In the genomic region with DNA sequence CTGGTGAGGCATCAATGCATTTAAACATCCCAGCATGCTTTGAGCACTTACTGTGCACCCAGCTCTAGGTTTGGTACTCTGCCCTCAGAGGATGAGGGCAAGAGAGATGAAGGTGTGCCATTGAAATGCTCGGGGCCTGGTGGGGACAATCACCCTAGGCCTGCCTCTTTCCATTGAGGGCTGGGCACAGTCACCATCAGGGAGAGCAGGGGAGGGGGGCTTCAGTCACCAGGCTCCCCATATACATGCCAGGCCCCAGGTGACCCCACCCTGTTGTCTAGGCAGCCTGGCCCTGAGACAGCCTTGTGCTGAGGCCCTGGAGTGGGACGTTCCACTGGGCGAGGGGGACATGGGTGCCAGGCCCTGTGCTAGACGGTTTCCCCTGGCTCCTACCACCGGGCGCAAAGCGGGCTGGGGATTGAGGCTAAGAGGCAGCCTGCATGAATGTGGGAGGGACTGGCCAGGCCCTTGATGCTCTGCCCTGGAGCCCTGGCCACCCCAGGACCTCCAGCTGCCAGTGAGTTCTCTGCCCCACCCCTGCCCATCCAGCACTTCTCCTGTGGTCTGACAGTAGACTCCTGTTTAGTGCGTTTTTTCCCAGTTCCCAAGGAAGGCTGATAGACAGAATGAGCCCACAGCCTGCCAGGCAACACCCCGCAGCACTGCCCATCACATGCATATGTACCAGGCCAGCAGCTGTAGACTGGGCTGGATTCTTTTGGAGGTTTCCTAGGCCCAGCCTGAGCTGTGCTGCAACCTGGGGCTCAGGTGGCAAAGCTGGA, we compare ENCODE assay signal across 11 cellular contexts. TPM values are rescaled to one million over a fixed set of nuclear protein-coding genes. Genes with fewer than 3 reads are reported as not detected.
DNase-seq lines count a peak whose midpoint lies in the region; ATAC-seq and TF ChIP-seq lines count a peak whose summit lies in the region.
"Had no signal": no experiment of that assay in that cellular context is flagged by ENCODE, and none has a peak within 500 bp of the region (broad histone marks: within the 10 kb centered on the region; RNA-seq: fewer than 3 reads in every experiment).

No MANE protein-coding gene starts in this region.

- no peaks in the 10 kb centered on the region for H4K20me1 ChIP-seq in MM.1S (ENCODE audit: insufficient read depth, low read length)

- ATAC-seq in activated T-cell treated with anti-CD3 and anti-CD28 coated beads, Interleukin-2, amount 50 U/mL, for 72 hours (replicated peaks in 1 of 2): no peak
- ATAC-seq in mucosa of descending colon (no peak), GM21526 (IDR thresholded peaks at IDR 0.05; ENCODE audit: low FRiP score, unreplicated experiment) (no peak)
- ATAC-seq: HCT116 had no signal

- no peaks in the 10 kb centered on the region for H3K27me3 Mint-ChIP-seq in activated T-cell treated with anti-CD3 and anti-CD28 coated beads, Interleukin-2, amount 50 U/mL, for 72 hours (ENCODE audit: low read depth)

- H3K4me2 ChIP-seq in MM.1S (ENCODE audit: low read depth, low read length): no peak overlapping the region

- TF ChIP-seq POLR2A in vagina (IDR thresholded peaks at IDR 0.05): no peak

- H3K9me3 ChIP-seq in mucosa of descending colon: no peaks in the 10 kb centered on the region
- no peaks in the 10 kb centered on the region for H3K9me3 ChIP-seq in vagina
- H3K9me3 ChIP-seq in MM.1S (replicated peaks; ENCODE audit: insufficient read depth, low read length): no peaks in the 10 kb centered on the region

- H3K36me3 ChIP-seq in mucosa of descending colon (ENCODE audit: low read depth) (no peaks in the 10 kb centered on the region), vagina (peaks cover 0 to 22% of the 10 kb centered on the region in 2 donors), MM.1S (replicated peaks; ENCODE audit: insufficient read depth, low read length) (no peaks in the 10 kb centered on the region)

- peaks cover 17 to 29% of the 10 kb centered on the region in 2 donors for H3K36me3 Mint-ChIP-seq in activated T-cell treated with anti-CD3 and anti-CD28 coated beads, Interleukin-2, amount 50 U/mL, for 72 hours (ENCODE audit: insufficient read depth in 2 of 2)

- H3K27ac Mint-ChIP-seq in activated T-cell treated with anti-CD3 and anti-CD28 coated beads, Interleukin-2, amount 50 U/mL, for 72 hours: no peak overlapping the region

- H3K9me2 ChIP-seq in MM.1S (replicated peaks; ENCODE audit: insufficient read depth, low read length): no peaks in the 10 kb centered on the region

- DNase-seq in stimulated activated CD4-positive, alpha-beta T cell treated with anti-CD3 and anti-CD28 coated beads, Interleukin-1b, Interleukin-23, amount 100 ng/mL, for 48 hours: peak; percentile 2
- no peak for DNase-seq in stimulated activated CD4-positive, alpha-beta T cell treated with anti-CD3 and anti-CD28 coated beads, Interleukin-4, amount 100 ng/mL, for 24 hours
- DNase-seq in activated T-cell treated with anti-CD3 and anti-CD28 coated beads, Interleukin-2, amount 50 U/mL, for 72 hours: peak in 1 of 2 donors; percentile 1
- DNase-seq in mucosa of descending colon (peak in 2 of 3 donors; percentile 21 to 54), vagina (ENCODE audit: extremely low spot score in 2 of 2) (no peak), ACHN (no peak), MM.1S (no peak)
- DNase-seq: NCI-H510A had no signal

- H3K9me3 Mint-ChIP-seq in activated T-cell treated with anti-CD3 and anti-CD28 coated beads, Interleukin-2, amount 50 U/mL, for 72 hours: no peaks in the 10 kb centered on the region

- H3K4me3 ChIP-seq in mucosa of descending colon (no peak overlapping the region), vagina (no peak overlapping the region), MM.1S (ENCODE audit: low read length) (no peak overlapping the region)
- H3K4me3 ChIP-seq: SK-N-MC had no signal

- no peaks in the 10 kb centered on the region for H3K27me3 ChIP-seq in vagina
- H3K27me3 ChIP-seq in MM.1S (replicated peaks; ENCODE audit: insufficient read depth, low read length): no peaks in the 10 kb centered on the region

- peaks cover 100% of the 10 kb centered on the region for H3K4me1 Mint-ChIP-seq in activated T-cell treated with anti-CD3 and anti-CD28 coated beads, Interleukin-2, amount 50 U/mL, for 72 hours (ENCODE audit: low read depth)

- no peaks in the 10 kb centered on the region for H3F3A ChIP-seq in MM.1S (ENCODE audit: insufficient read depth, low read length)

- in situ Hi-C loops in ACHN (cut with HindIII; ENCODE audit: low pct_ligation_motif_present, low pct_unique_long_range_greater_than_20kb, low sequenced_read_pairs): no loop called here

- H3K4me3 Mint-ChIP-seq in activated T-cell treated with anti-CD3 and anti-CD28 coated beads, Interleukin-2, amount 50 U/mL, for 72 hours: peak overlapping the region; percentile 75 to 87

- intact Hi-C loops in mucosa of descending colon (cut with DNase I, micrococcal nuclease): no loop called here
- intact Hi-C loops in vagina (cut with DNase I): no loop called here

- no peak for TF ChIP-seq CTCF in mucosa of descending colon (IDR thresholded peaks at IDR 0.05)
- no peak for TF ChIP-seq CTCF in vagina (IDR thresholded peaks at IDR 0.05)
- no peak for TF ChIP-seq CTCF in MM.1S (IDR thresholded peaks at IDR 0.05; ENCODE audit: low read length)

- H3K27ac ChIP-seq in vagina: no peak overlapping the region
- H3K27ac ChIP-seq in MM.1S (ENCODE audit: low read length): no peak overlapping the region
- H3K27ac ChIP-seq: SK-N-MC had no signal

- no peaks in the 10 kb centered on the region for H3K79me2 ChIP-seq in MM.1S (ENCODE audit: low read length)

- H2AFZ ChIP-seq in MM.1S (ENCODE audit: low read length): no peak overlapping the region

- H3K9ac ChIP-seq in MM.1S (ENCODE audit: low read length): no peak overlapping the region

- H3K4me1 ChIP-seq in mucosa of descending colon (ENCODE audit: low read depth) (no peaks in the 10 kb centered on the region), vagina (peaks cover 13% of the 10 kb centered on the region), MM.1S (ENCODE audit: low read length) (peaks cover 7% of the 10 kb centered on the region)

RNA-seq across cellular contexts. Expression of gene TCF7, which starts 18.9 kb away (rescaled TPM):
- total RNA-seq in activated T-cell treated with anti-CD3 and anti-CD28 coated beads, Interleukin-2, amount 50 U/mL, for 72 hours: 100 to 1,000 TPM; 142 to 265 TPM
- 1 to 10 TPM; 1.9 to 6.8 (median 4.4) TPM for total RNA-seq in mucosa of descending colon
- 1.7 TPM for total RNA-seq in vagina

RNA-seq across cellular contexts. Expression of gene SKP1, which starts 43.3 kb away (rescaled TPM):
- 100 to 1,000 TPM; 201 to 238 TPM for total RNA-seq in activated T-cell treated with anti-CD3 and anti-CD28 coated beads, Interleukin-2, amount 50 U/mL, for 72 hours
- total RNA-seq in mucosa of descending colon (100 to 1,000 TPM; 241 to 316 (median 281) TPM), vagina (147 TPM)

Comparison
In these comparisons a context has a peak if more than half of its experiments do, and no peak if none do; other contexts are left out.
1. DNase-seq: peak in stimulated activated CD4-positive, alpha-beta T cell treated with anti-CD3 and anti-CD28 coated beads, Interleukin-1b, Interleukin-23, amount 100 ng/mL, for 48 hours (single experiment) and mucosa of descending colon (2 of 3); none in stimulated activated CD4-positive, alpha-beta T cell treated with anti-CD3 and anti-CD28 coated beads, Interleukin-4, amount 100 ng/mL, for 24 hours (single experiment), vagina (0 of 2), ACHN (single experiment) and MM.1S (single experiment).
2. RNA of gene TCF7, which starts 18.9 kb away (total RNA-seq): 142 to 265 TPM in activated T-cell treated with anti-CD3 and anti-CD28 coated beads, Interleukin-2, amount 50 U/mL, for 72 hours; 1.9 to 6.8 TPM in mucosa of descending colon and 1.7 TPM in vagina (single experiment); every median in the first group is over 10 times any median in the second.